ENCODE assay signal across 10 cellular contexts in genomic region chr19:17402982-17403855, GRCh38. TPM values are rescaled to one million over a fixed set of nuclear protein-coding genes. Genes with fewer than 3 reads are reported as not detected.
A peak's percentile ranks its signal among the peaks of the same experiment; 100 is the strongest.
DNase-seq lines count a peak whose midpoint lies in the region; ATAC-seq and TF ChIP-seq lines count a peak whose summit lies in the region.
"Had no signal": no experiment of that assay in that cellular context is flagged by ENCODE, and none has a peak within 500 bp of the region (broad histone marks: within the 10 kb centered on the region; RNA-seq: fewer than 3 reads in every experiment).

No MANE protein-coding gene starts in this region.

- peak overlapping the region in 1 of 2 donors; percentile 88 for H3K27ac ChIP-seq in breast epithelium

- H3K4me1 ChIP-seq in breast epithelium = peaks cover 0 to 12% of the 10 kb centered on the region in 2 donors

- H3K9me3 Mint-ChIP-seq in nephron = no peaks in the 10 kb centered on the region

- TF ChIP-seq POLR2A in breast epithelium (IDR thresholded peaks at IDR 0.05) = no peak

- no peak for DNase-seq in breast epithelium (ENCODE audit: low spot score in 2 of 2)
- no peak for DNase-seq in NCI-H446 treated with DMSO at 0.1 percent for 48 hours (lab: John Stamatoyannopoulos, UW)
- DNase-seq in Ammon's horn (ENCODE audit: low spot score) = no peak
- DNase-seq in NCI-H1694 treated with DMSO at 0.1 percent for 48 hours (lab: John Stamatoyannopoulos, UW) = no peak

- H3K27me3 ChIP-seq in breast epithelium = no peaks in the 10 kb centered on the region

- H3K9me3 ChIP-seq in breast epithelium = no peaks in the 10 kb centered on the region

- H3K4me3 Mint-ChIP-seq in nephron = peak overlapping the region; percentile 84 to 88 (median 85)

- no peak for TF ChIP-seq CTCF in GM12875 (IDR thresholded peaks at IDR 0.05; ENCODE audit: borderline replicate concordance, insufficient read depth, low read depth, low read length)
- no peak for TF ChIP-seq CTCF in breast epithelium (IDR thresholded peaks at IDR 0.05)
- no peak for TF ChIP-seq CTCF in nephron (IDR thresholded peaks at IDR 0.05; ENCODE audit: unreplicated experiment in 3 of 3)

- peak; percentile 65 for ATAC-seq in SK-N-SH treated with all-trans-retinoic acid at 6 μM for 48 hours
- no peak for ATAC-seq in HG03378 (IDR thresholded peaks at IDR 0.05; ENCODE audit: unreplicated experiment)

- H3K4me3 ChIP-seq in GM12875 (ENCODE audit: low read depth, low read length) (peak overlapping the region; percentile 75), breast epithelium (peak overlapping the region; percentile 15 to 68 (median 54))

- H3K36me3 Mint-ChIP-seq in nephron (ENCODE audit: low read depth) = peaks cover 3% of the 10 kb centered on the region

- H3K27ac Mint-ChIP-seq in nephron = peak overlapping the region; percentile 68 to 93 (median 89)

- no peaks in the 10 kb centered on the region for H3K27me3 Mint-ChIP-seq in nephron (ENCODE audit: low read depth)

- H3K4me1 Mint-ChIP-seq in nephron = peaks cover 17% of the 10 kb centered on the region

- intact Hi-C loops in breast epithelium (cut with DNase I; ENCODE audit: low total_unique reads) = no loop called here

- no peaks in the 10 kb centered on the region for H3K36me3 ChIP-seq in breast epithelium

TF ChIP-seq in SK-N-SH treated with all-trans-retinoic acid at 6 μM for 48 hours, 23 proteins besides CTCF, POLR2A, EP300 and RAD21:
- TF ChIP-seq RARB (CRISPR knock-in tag; IDR thresholded peaks at IDR 0.05) = no peak
- no peak for TF ChIP-seq PPARA (CRISPR knock-in tag; IDR thresholded peaks at IDR 0.05; ENCODE audit: borderline replicate concordance)
- no peak for TF ChIP-seq TSHZ2 (CRISPR knock-in tag; IDR thresholded peaks at IDR 0.05)
- TF ChIP-seq ZNF70 (CRISPR knock-in tag; IDR thresholded peaks at IDR 0.05) = no peak
- no peak for TF ChIP-seq BACH2 (CRISPR knock-in tag; IDR thresholded peaks at IDR 0.05; ENCODE audit: borderline replicate concordance)
- no peak for TF ChIP-seq SNAI2 (CRISPR knock-in tag; IDR thresholded peaks at IDR 0.05)
- TF ChIP-seq CREB5 (CRISPR knock-in tag; IDR thresholded peaks at IDR 0.05; ENCODE audit: low read depth) = no peak

RNA-seq across cellular contexts. Expression of gene BST2, which starts 2.2 kb away (rescaled TPM):
- total RNA-seq in breast epithelium = 100 to 1,000 TPM in 2 of 3 donors, 10 to 100 TPM in 1; 90.1 to 131 (median 127) TPM
- total RNA-seq: HT1080 had no signal

RNA-seq across cellular contexts. Expression of gene CCDC194, which starts 9.2 kb away (rescaled TPM):
- total RNA-seq in breast epithelium = under 1 TPM in 2 of 3 donors, not detected in 1; 0.64 to 0.66 TPM
- total RNA-seq: epithelial cell of proximal tubule, HT1080 had no signal

RNA-seq across cellular contexts. Expression of gene MVB12A, which starts 16.6 kb away (rescaled TPM):
- 10 to 100 TPM; 51.5 to 76.4 (median 74.1) TPM for total RNA-seq in breast epithelium

RNA-seq across cellular contexts. Expression of gene PLVAP, which starts 26.1 kb away (rescaled TPM):
- total RNA-seq in breast epithelium = 10 to 100 TPM; 19.9 to 68.8 (median 51.2) TPM
- total RNA-seq: HT1080 had no signal

RNA-seq across cellular contexts. Expression of gene TMEM221, which starts 45.2 kb away (rescaled TPM):
- total RNA-seq in breast epithelium = under 1 TPM; 0.33 to 0.73 (median 0.64) TPM
- total RNA-seq: epithelial cell of proximal tubule, HT1080 had no signal
